16 cellular contexts compared by ENCODE assay signal in the genomic region with DNA sequence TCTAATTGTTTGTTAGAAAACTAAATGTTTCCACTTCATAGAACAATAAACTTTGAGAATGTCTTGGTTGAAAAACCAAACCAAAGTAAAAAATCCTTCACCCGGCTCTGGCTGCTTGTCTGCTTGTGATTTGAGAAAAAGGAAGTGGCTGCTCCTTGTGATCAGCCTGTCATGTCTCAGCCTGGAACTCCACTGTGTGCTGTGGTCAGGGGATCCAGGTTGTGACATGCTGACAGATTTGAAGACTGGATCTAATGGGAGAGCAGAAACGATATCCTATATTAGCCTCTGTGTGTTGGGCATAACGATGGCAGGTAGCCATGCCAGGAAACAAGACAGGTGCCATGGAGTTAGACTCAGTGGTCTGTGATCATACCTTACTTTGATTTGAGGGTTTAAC. TPM values are rescaled to one million over a fixed set of nuclear protein-coding genes. Genes with fewer than 3 reads are reported as not detected.
DNase-seq lines count a peak whose midpoint lies in the region; ATAC-seq, FAIRE-seq and TF ChIP-seq lines count a peak whose summit lies in the region.
"Had no signal": no experiment of that assay in that cellular context is flagged by ENCODE, and none has a peak within 500 bp of the region (broad histone marks: within the 10 kb centered on the region; RNA-seq: fewer than 3 reads in every experiment).

No MANE protein-coding gene starts in this region.

- no peak for TF ChIP-seq POLR2A in HepG2 (IDR thresholded peaks at IDR 0.05; ENCODE audit: insufficient read depth in 1 of 2, low read depth in 2 of 2, low read length in 2 of 2)
- TF ChIP-seq POLR2A in heart left ventricle (IDR thresholded peaks at IDR 0.05), result no peak

- H3K9me3 ChIP-seq in HepG2 (ENCODE audit: low read length), result no peaks in the 10 kb centered on the region
- no peaks in the 10 kb centered on the region for H3K9me3 ChIP-seq in heart left ventricle

- H3K27me3 Mint-ChIP-seq in stimulated activated naive CD8-positive, alpha-beta T cell treated with anti-CD3 and anti-CD28 coated beads, Interleukin-15, Interleukin-2, amounts not matched to agents 100 ng/mL and 50 ng/mL, for 24 hours, result no peaks in the 10 kb centered on the region
- H3K27me3 Mint-ChIP-seq in T-helper 2 cell treated with Interferon-gamma antibody and Interleukin-4, amounts not matched to agents 5 μg/mL and 100 μg/mL, for 36 hours (ENCODE audit: low read depth), result no peaks in the 10 kb centered on the region
- H3K27me3 Mint-ChIP-seq in GM23338 (ENCODE audit: insufficient read depth, low read depth, poor library complexity), result no peaks in the 10 kb centered on the region
- H3K27me3 Mint-ChIP-seq: B cell; stimulated activated memory B cell treated with anti-CD40 and anti-IgM and Interleukin-4, amounts not matched to agents 10 μg/mL and 1 μg/mL and 100 μg/mL, for 72 hours had no signal

- no peak for FAIRE-seq in HepG2 (lab: Jason Lieb, UNC)

- H3K36me3 ChIP-seq in HepG2 (replicated peaks in 1 of 2; ENCODE audit: control insufficient read depth in 1 of 2, insufficient read depth in 2 of 2, low read length in 2 of 2), result peaks cover 0 to 3% of the 10 kb centered on the region in 2 experiments; a peak in 1 of 5 replicates
- H3K36me3 ChIP-seq in GM23338 (ENCODE audit: insufficient read depth), result no peaks in the 10 kb centered on the region
- no peaks in the 10 kb centered on the region for H3K36me3 ChIP-seq in heart left ventricle
- H3K36me3 ChIP-seq: neural progenitor cell had no signal

- H3K27ac ChIP-seq in HepG2 (ENCODE audit: extremely low read length, insufficient read depth, low read length), result peak overlapping the region; percentile 4
- no peak overlapping the region for H3K27ac ChIP-seq in GM23338 (ENCODE audit: low read depth)
- H3K27ac ChIP-seq in heart left ventricle, result peak overlapping the region in 1 of 12 donors; percentile 51
- H3K27ac ChIP-seq: neural progenitor cell had no signal

- WGBS in HepG2 (ENCODE audit: low lambda C conversion rate), result 75% methylated on average over 3 of the region's 3 CpGs
- WGBS in heart left ventricle, 4 donors, result 56 to 67% (median 60%) methylated on average over 3 of the region's 3 CpGs

- no peak for TF ChIP-seq EP300 in HepG2 (IDR thresholded peaks at IDR 0.05; ENCODE audit: low read depth in 2 of 2, low read length in 2 of 2)
- no peak for TF ChIP-seq EP300 in HepG2 (CRISPR knock-in tag; IDR thresholded peaks at IDR 0.05; ENCODE audit: borderline replicate concordance)

- H3F3A ChIP-seq in GM23338 (replicated peaks; ENCODE audit: low read depth), result no peaks in the 10 kb centered on the region; the same call in 1 of the 2 replicates

- in situ Hi-C loops in HepG2 (cut with HindIII; ENCODE audit: extremely low pct_ligation_motif_present, low pct_unique_long_range_greater_than_20kb), result no loop called here

- TF ChIP-seq CTCF in HepG2 (CRISPR knock-in tag; IDR thresholded peaks at IDR 0.05) (no peak), GM23338 (conservative IDR thresholded peaks at IDR 0.05; ENCODE audit: low read depth in 2 of 2) (no peak), heart left ventricle (IDR thresholded peaks at IDR 0.05) (no peak)

- H3K27me3 ChIP-seq in HepG2 (ENCODE audit: control insufficient read depth in 1 of 2, insufficient read depth in 2 of 2, low read length in 2 of 2) (no peaks in the 10 kb centered on the region), GM23338 (ENCODE audit: insufficient read depth) (no peaks in the 10 kb centered on the region), heart left ventricle (no peaks in the 10 kb centered on the region)
- H3K27me3 ChIP-seq: neural progenitor cell had no signal

- H3K27ac Mint-ChIP-seq in stimulated activated naive CD8-positive, alpha-beta T cell treated with anti-CD3 and anti-CD28 coated beads, Interleukin-15, Interleukin-2, amounts not matched to agents 100 ng/mL and 50 ng/mL, for 24 hours, result peak overlapping the region; percentile 13
- peak overlapping the region; percentile 64 for H3K27ac Mint-ChIP-seq in T-helper 2 cell treated with Interferon-gamma antibody and Interleukin-4, amounts not matched to agents 5 μg/mL and 100 μg/mL, for 36 hours
- no peak overlapping the region for H3K27ac Mint-ChIP-seq in GM23338
- H3K27ac Mint-ChIP-seq: B cell; HFFc6; stimulated activated memory B cell treated with anti-CD40 and anti-IgM and Interleukin-4, amounts not matched to agents 10 μg/mL and 1 μg/mL and 100 μg/mL, for 72 hours had no signal

- peaks cover 74% of the 10 kb centered on the region for H3K4me1 Mint-ChIP-seq in stimulated activated naive CD8-positive, alpha-beta T cell treated with anti-CD3 and anti-CD28 coated beads, Interleukin-15, Interleukin-2, amounts not matched to agents 100 ng/mL and 50 ng/mL, for 24 hours (ENCODE audit: low read depth)
- peaks cover 50% of the 10 kb centered on the region for H3K4me1 Mint-ChIP-seq in T-helper 2 cell treated with Interferon-gamma antibody and Interleukin-4, amounts not matched to agents 5 μg/mL and 100 μg/mL, for 36 hours (ENCODE audit: low read depth)
- H3K4me1 Mint-ChIP-seq in GM23338, result peaks cover 65% of the 10 kb centered on the region

- H2AFZ ChIP-seq in HepG2 (ENCODE audit: low read length) (no peak overlapping the region), GM23338 (no peak overlapping the region)
- H2AFZ ChIP-seq: neural progenitor cell had no signal

- peaks cover 21% of the 10 kb centered on the region for H4K20me1 ChIP-seq in HepG2 (ENCODE audit: insufficient read depth, low read length)
- H4K20me1 ChIP-seq in GM23338 (replicated peaks; ENCODE audit: insufficient read depth), result peaks cover 17% of the 10 kb centered on the region

- no peaks in the 10 kb centered on the region for H3K9me3 Mint-ChIP-seq in stimulated activated naive CD8-positive, alpha-beta T cell treated with anti-CD3 and anti-CD28 coated beads, Interleukin-15, Interleukin-2, amounts not matched to agents 100 ng/mL and 50 ng/mL, for 24 hours
- H3K9me3 Mint-ChIP-seq in T-helper 2 cell treated with Interferon-gamma antibody and Interleukin-4, amounts not matched to agents 5 μg/mL and 100 μg/mL, for 36 hours, result no peaks in the 10 kb centered on the region
- H3K9me3 Mint-ChIP-seq in GM23338, result no peaks in the 10 kb centered on the region
- H3K9me3 Mint-ChIP-seq: brain; HFFc6; neural progenitor cell; stimulated activated memory B cell treated with anti-CD40 and anti-IgM and Interleukin-4, amounts not matched to agents 10 μg/mL and 1 μg/mL and 100 μg/mL, for 72 hours had no signal

- no peak for TF ChIP-seq RAD21 in HepG2 (CRISPR knock-in tag; IDR thresholded peaks at IDR 0.05)

- BruUV-seq in HepG2 (replicated peaks; lab: Mats Ljungman, UMichigan), result no TSS peak

- CTCF ChIA-PET in HepG2 (lab: Yijun Ruan, JAX; ENCODE audit: low intra/inter-chr PET ratio, low total read pairs), result no interaction called here

- peak overlapping the region; percentile 18 for H3K4me3 Mint-ChIP-seq in stimulated activated naive CD8-positive, alpha-beta T cell treated with anti-CD3 and anti-CD28 coated beads, Interleukin-15, Interleukin-2, amounts not matched to agents 100 ng/mL and 50 ng/mL, for 24 hours
- peak overlapping the region; percentile 11 for H3K4me3 Mint-ChIP-seq in T-helper 2 cell treated with Interferon-gamma antibody and Interleukin-4, amounts not matched to agents 5 μg/mL and 100 μg/mL, for 36 hours
- H3K4me3 Mint-ChIP-seq in GM23338, result no peak overlapping the region
- H3K4me3 Mint-ChIP-seq: B cell; brain; HFFc6; neural progenitor cell; stimulated activated memory B cell treated with anti-CD40 and anti-IgM and Interleukin-4, amounts not matched to agents 10 μg/mL and 1 μg/mL and 100 μg/mL, for 72 hours had no signal

- peaks cover 4% of the 10 kb centered on the region for H3K36me3 Mint-ChIP-seq in stimulated activated naive CD8-positive, alpha-beta T cell treated with anti-CD3 and anti-CD28 coated beads, Interleukin-15, Interleukin-2, amounts not matched to agents 100 ng/mL and 50 ng/mL, for 24 hours (ENCODE audit: low read depth)
- peaks cover 18% of the 10 kb centered on the region for H3K36me3 Mint-ChIP-seq in T-helper 2 cell treated with Interferon-gamma antibody and Interleukin-4, amounts not matched to agents 5 μg/mL and 100 μg/mL, for 36 hours (ENCODE audit: low read depth)
- no peaks in the 10 kb centered on the region; the same call in 2 of the 3 replicates for H3K36me3 Mint-ChIP-seq in GM23338 (ENCODE audit: low read depth)
- H3K36me3 Mint-ChIP-seq: brain had no signal

- H3K9ac ChIP-seq in HepG2 (ENCODE audit: insufficient read depth, low read depth, low read length), result no peak overlapping the region
- H3K9ac ChIP-seq: neural progenitor cell had no signal

- H3K4me3 ChIP-seq in HepG2 (replicated peaks in 1 of 3; ENCODE audit: insufficient read depth in 1 of 3, low read depth in 2 of 3, low read length in 3 of 3) (no peak overlapping the region), GM23338 (no peak overlapping the region), heart left ventricle (no peak overlapping the region)
- H3K4me3 ChIP-seq: neural progenitor cell had no signal

- H3K9me2 ChIP-seq in GM23338 (ENCODE audit: insufficient read depth), result no peaks in the 10 kb centered on the region

- H3K79me2 ChIP-seq in HepG2 (ENCODE audit: insufficient read depth, low read length) (peaks cover 28% of the 10 kb centered on the region), GM23338 (replicated peaks; ENCODE audit: insufficient read depth) (peaks cover 75% of the 10 kb centered on the region)

- H3K4me2 ChIP-seq in HepG2 (ENCODE audit: low read depth, low read length), result 0 out of 2 replicates have a peak overlapping the region, but pooled peaks have one; percentile 29
- no peak overlapping the region; the same call in 1 of the 2 replicates for H3K4me2 ChIP-seq in GM23338
- H3K4me2 ChIP-seq: neural progenitor cell had no signal

- POLR2A ChIA-PET in HepG2 (lab: Yijun Ruan, JAX), result no interaction called here

- ATAC-seq in stimulated activated naive CD8-positive, alpha-beta T cell treated with anti-CD3 and anti-CD28 coated beads, Interleukin-15, Interleukin-2, amounts not matched to agents 100 U/mL and 50 U/mL, for 24 hours, result no peak
- no peak for ATAC-seq in HepG2
- no peak for ATAC-seq in GM23338
- no peak for ATAC-seq in heart left ventricle
- ATAC-seq in HG02798 (IDR thresholded peaks at IDR 0.05; ENCODE audit: poor library complexity, unreplicated experiment), result no peak
- ATAC-seq: stimulated activated memory B cell treated with anti-CD40 and anti-IgM and Interleukin-4, amounts not matched to agents 10 μg/mL and 1 μg/mL and 100 μg/mL, for 72 hours had no signal

- DNase-seq in stimulated activated naive CD8-positive, alpha-beta T cell treated with anti-CD3 and anti-CD28 coated beads, Interleukin-15, Interleukin-2, amounts not matched to agents 100 U/mL and 50 U/mL, for 24 hours, result no peak
- DNase-seq in T-helper 2 cell treated with Interferon-gamma antibody and Interleukin-4, amounts not matched to agents 5 μg/mL and 100 μg/mL, for 36 hours (ENCODE audit: low spot score), result no peak
- DNase-seq in HepG2 (ENCODE audit: low spot score), result no peak
- DNase-seq in GM23338 (ENCODE audit: low spot score), result no peak
- no peak for DNase-seq in heart left ventricle
- no peak for DNase-seq in RKO (ENCODE audit: low spot score)
- DNase-seq: erythroblast, HFFc6, NCI-H524 treated with DMSO at 0.1 percent for 48 hours, T1000 had no signal

- H3K4me1 ChIP-seq in HepG2 (ENCODE audit: insufficient read depth, low read length) (peaks cover 69% of the 10 kb centered on the region), GM23338 (ENCODE audit: insufficient read depth) (peaks cover 59% of the 10 kb centered on the region), heart left ventricle (peaks cover 2 to 51% (median 26%) of the 10 kb centered on the region in 12 donors)

- intact Hi-C loops in HepG2 (cut with micrococcal nuclease; ENCODE audit: unreplicated experiment), result loop anchor here (10.0 kb wide), 2 partner anchors 79 to 109 kb away; no protein-coding TSS in a partner anchor
- intact Hi-C loops in heart left ventricle (cut with DNase I), result loop anchor here in 7 of 10 donors (5.0 to 10.0 kb wide), 7 partner anchors 119 to 429 kb away; a partner anchor contains a TSS

RNA-seq across cellular contexts. Expression of a gene that starts 40.9 kb away (rescaled TPM):
- total RNA-seq in HepG2 (2016; rRNA removed; fragmentation: Illumina TruSeq; extraction: Trizol) (5.9 and 9.9 TPM in 2 replicates), heart left ventricle (10 to 100 TPM; 14.9 to 25.1 (median 19.6) TPM)
- total RNA-seq in HepG2 (2016; cell fraction: cytosol; rRNA removed; fragmentation: Illumina TruSeq; extraction: Trizol; ENCODE audit: low read depth), result 5.4 and 5.5 TPM in 2 replicates
- 6.0 and 11.1 TPM in 2 replicates for total RNA-seq in HepG2 (2016; cell fraction: insoluble cytoplasmic fraction; rRNA removed; fragmentation: Illumina TruSeq; extraction: Trizol)
- total RNA-seq in HepG2 (2016; cell fraction: membrane; rRNA removed; fragmentation: Illumina TruSeq; extraction: Trizol), result 6.6 and 8.1 TPM in 2 replicates
- 11.8 and 16.0 TPM in 2 replicates for total RNA-seq in HepG2 (2016; cell fraction: nucleus; rRNA removed; fragmentation: Illumina TruSeq; extraction: Trizol)
- polyA plus RNA-seq in HepG2 (2011; rRNA removed) (6.3 and 6.5 TPM in 2 replicates), GM23338 (2016; fragmentation: Nextera tagmentation; extraction: Ambion mirVana) (16.4 and 17.6 TPM in 2 replicates), heart left ventricle (10 to 100 TPM; 24.2 to 28.7 TPM)
- polyA plus RNA-seq in HepG2 (2011; cell fraction: cytosol; rRNA removed), result 5.8 and 7.7 TPM in 2 replicates
- 22.7 and 25.4 TPM in 2 replicates for polyA plus RNA-seq in HepG2 (2011; cell fraction: nucleus; rRNA removed)
- polyA plus RNA-seq in HepG2 (2012), result 10.8 and 15.1 TPM in 2 replicates
- 3.9 and 4.0 TPM in 2 replicates for polyA plus RNA-seq in HepG2 (2016; cell fraction: cytosol; fragmentation: Illumina TruSeq; extraction: Trizol; ENCODE audit: low read depth)
- polyA plus RNA-seq in HepG2 (2016; cell fraction: insoluble cytoplasmic fraction; fragmentation: Illumina TruSeq; extraction: Trizol; ENCODE audit: low read depth), result 8.3 and 10.4 TPM in 2 replicates
- 5.7 and 6.2 TPM in 2 replicates for polyA plus RNA-seq in HepG2 (2016; cell fraction: membrane; fragmentation: Illumina TruSeq; extraction: Trizol; ENCODE audit: low read depth)
- 25.5 and 27.0 TPM in 2 replicates for polyA plus RNA-seq in HepG2 (2016; cell fraction: nucleus; fragmentation: Illumina TruSeq; extraction: Trizol; ENCODE audit: insufficient read depth, low read depth)
- 7.0 and 10.1 TPM in 2 replicates for polyA minus RNA-seq in HepG2 (2011; rRNA and poly(A)+ RNA removed; ENCODE audit: low replicate concordance)
- polyA minus RNA-seq in HepG2 (2011; cell fraction: cytosol; rRNA and poly(A)+ RNA removed), result 5.2 and 5.5 TPM in 2 replicates
- polyA minus RNA-seq in HepG2 (2011; cell fraction: nucleus; rRNA and poly(A)+ RNA removed), result 15.8 and 20.3 TPM in 2 replicates
- total RNA-seq in GM23338 (2014; rRNA removed; shearing (Covaris generic)), result 14.0 and 19.6 TPM in 2 replicates

RNA-seq across cellular contexts. Expression of a gene that starts 43.3 kb away (rescaled TPM):
- total RNA-seq in HepG2 (2016; rRNA removed; fragmentation: Illumina TruSeq; extraction: Trizol), result 33.9 and 44.6 TPM in 2 replicates
- 8.8 and 9.5 TPM in 2 replicates for total RNA-seq in HepG2 (2016; cell fraction: cytosol; rRNA removed; fragmentation: Illumina TruSeq; extraction: Trizol; ENCODE audit: low read depth)
- total RNA-seq in HepG2 (2016; cell fraction: insoluble cytoplasmic fraction; rRNA removed; fragmentation: Illumina TruSeq; extraction: Trizol), result 34.8 and 45.3 TPM in 2 replicates
- total RNA-seq in HepG2 (2016; cell fraction: membrane; rRNA removed; fragmentation: Illumina TruSeq; extraction: Trizol), result 18.7 and 19.6 TPM in 2 replicates
- 14.0 and 17.3 TPM in 2 replicates for total RNA-seq in HepG2 (2016; cell fraction: nucleus; rRNA removed; fragmentation: Illumina TruSeq; extraction: Trizol)
- 16.5 and 16.6 TPM in 2 replicates for polyA plus RNA-seq in HepG2 (2011; rRNA removed)
- polyA plus RNA-seq in HepG2 (2011; cell fraction: cytosol; rRNA removed), result 12.9 and 13.7 TPM in 2 replicates
- 5.9 and 7.7 TPM in 2 replicates for polyA plus RNA-seq in HepG2 (2011; cell fraction: nucleus; rRNA removed)
- polyA plus RNA-seq in HepG2 (2012), result 10.7 and 12.2 TPM in 2 replicates
- 6.5 and 6.7 TPM in 2 replicates for polyA plus RNA-seq in HepG2 (2016; cell fraction: cytosol; fragmentation: Illumina TruSeq; extraction: Trizol; ENCODE audit: low read depth)
- 32.4 and 33.3 TPM in 2 replicates for polyA plus RNA-seq in HepG2 (2016; cell fraction: insoluble cytoplasmic fraction; fragmentation: Illumina TruSeq; extraction: Trizol; ENCODE audit: low read depth)
- 10.4 and 10.6 TPM in 2 replicates for polyA plus RNA-seq in HepG2 (2016; cell fraction: membrane; fragmentation: Illumina TruSeq; extraction: Trizol; ENCODE audit: low read depth)
- 20.0 and 20.1 TPM in 2 replicates for polyA plus RNA-seq in HepG2 (2016; cell fraction: nucleus; fragmentation: Illumina TruSeq; extraction: Trizol; ENCODE audit: insufficient read depth, low read depth)
- 36.7 and 57.5 TPM in 2 replicates for polyA minus RNA-seq in HepG2 (2011; rRNA and poly(A)+ RNA removed; ENCODE audit: low replicate concordance)
- polyA minus RNA-seq in HepG2 (2011; cell fraction: cytosol; rRNA and poly(A)+ RNA removed), result 10.2 and 11.0 TPM in 2 replicates
- polyA minus RNA-seq in HepG2 (2011; cell fraction: nucleus; rRNA and poly(A)+ RNA removed), result 11.3 and 12.9 TPM in 2 replicates
- total RNA-seq in GM23338 (2014; rRNA removed; shearing (Covaris generic)), result 77.4 and 82.0 TPM in 2 replicates
- 61.4 and 65.2 TPM in 2 replicates for polyA plus RNA-seq in GM23338 (2016; fragmentation: Nextera tagmentation; extraction: Ambion mirVana)
- 10 to 100 TPM; 16.0 to 27.6 (median 24.5) TPM for total RNA-seq in heart left ventricle
- 10 to 100 TPM; 10.4 to 26.0 TPM for polyA plus RNA-seq in heart left ventricle
